In the genomic region with DNA sequence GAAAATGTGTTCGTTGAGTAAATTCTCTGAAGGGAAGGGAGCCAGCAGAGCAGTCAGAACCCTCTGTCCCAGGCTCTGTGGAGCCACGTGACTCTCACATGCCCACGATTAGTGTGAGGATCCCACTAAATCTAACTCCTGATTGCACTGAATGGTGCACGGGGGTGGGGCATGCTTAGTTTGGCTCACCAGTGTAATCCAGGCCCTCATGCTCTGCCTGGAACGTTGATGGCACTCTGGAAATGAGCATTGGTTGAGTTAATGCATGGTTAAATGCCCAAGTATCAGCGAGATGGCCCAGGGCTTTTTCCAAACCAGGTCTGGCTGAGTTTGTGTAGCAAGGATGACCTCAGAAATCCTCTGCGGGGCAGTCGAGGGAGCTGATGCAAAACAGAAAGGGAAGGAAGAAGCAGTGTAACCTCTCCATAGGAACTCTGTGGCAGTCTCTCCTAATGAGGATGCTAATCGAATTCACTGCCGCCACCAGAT, we compare ENCODE assay signal across 9 cellular contexts.
DNase-seq lines count a peak whose midpoint lies in the region; ATAC-seq, FAIRE-seq and TF ChIP-seq lines count a peak whose summit lies in the region.
"Had no signal": no experiment of that assay in that cellular context is flagged by ENCODE, and none has a peak within 500 bp of the region (broad histone marks: within the 10 kb centered on the region; RNA-seq: fewer than 3 reads in every experiment).

No MANE protein-coding gene starts in this region.

- H3K9me3 ChIP-seq in PC-9 (ENCODE audit: insufficient read depth, low read depth): peaks cover 7% of the 10 kb centered on the region; the same call in 1 of the 2 replicates

- no peaks in the 10 kb centered on the region for H4K20me1 ChIP-seq in PC-9 (ENCODE audit: insufficient read depth)

- H3K9me2 ChIP-seq in PC-9 (ENCODE audit: insufficient read depth): no peaks in the 10 kb centered on the region

- POLR2A ChIA-PET in PC-9 (lab: Charles Lee; ENCODE audit: unreplicated experiment): interaction anchor here (0.5 to 0.7 kb wide), 2 partner anchors 8 to 275 kb away, joined by 3 to 4 read pairs; no protein-coding TSS in a partner anchor

- BruUV-seq in PC-9 (replicated peaks; lab: Mats Ljungman, UMichigan): no TSS peak

- no peak overlapping the region for H2AFZ ChIP-seq in PC-9

- FAIRE-seq in urothelium cell line (lab: Jason Lieb, UNC): peak; percentile 35
- FAIRE-seq: endometrium had no signal

- H3K27ac ChIP-seq in PC-9: no peak overlapping the region

- ATAC-seq in HG03442 (IDR thresholded peaks at IDR 0.05; ENCODE audit: unreplicated experiment): no peak
- ATAC-seq in GM19023 (IDR thresholded peaks at IDR 0.05; ENCODE audit: unreplicated experiment): no peak

- H3K27me3 ChIP-seq in PC-9 (ENCODE audit: insufficient read depth, low read depth): no peaks in the 10 kb centered on the region

- H3K79me2 ChIP-seq in PC-9 (ENCODE audit: low read depth): no peaks in the 10 kb centered on the region

- H3K4me3 ChIP-seq in PC-9: no peak overlapping the region
- H3K4me3 ChIP-seq in fibroblast of the aortic adventitia (ENCODE audit: low read depth, low read length): no peak overlapping the region

- peak overlapping the region; percentile 63 for H3K4me2 ChIP-seq in PC-9

- peaks cover 31% of the 10 kb centered on the region for H3K4me1 ChIP-seq in PC-9 (replicated peaks; ENCODE audit: insufficient read depth)

- no peaks in the 10 kb centered on the region for H3K36me3 ChIP-seq in PC-9 (ENCODE audit: low read depth)

- DNase-seq in PC-9: no peak
- peak; percentile 15 for DNase-seq in fibroblast of the aortic adventitia (ENCODE audit: low read depth)
- peak; percentile 66 for DNase-seq in midbrain (lab: John Stamatoyannopoulos, UW)
- DNase-seq in urothelium cell line (ENCODE audit: low spot score): no peak
- no peak for DNase-seq in GM19238 (ENCODE audit: insufficient read length, low spot score)
- DNase-seq: NCI-H1105 treated with DMSO at 0.1 percent for 48 hours had no signal

- no peak for TF ChIP-seq CTCF in PC-9 (conservative IDR thresholded peaks at IDR 0.05)
- TF ChIP-seq CTCF in fibroblast of the aortic adventitia (IDR thresholded peaks at IDR 0.05; ENCODE audit: insufficient read depth, low read length): no peak

- CTCF ChIA-PET in PC-9 (lab: Charles Lee): interaction anchor here (0.9 kb wide), 1 partner anchor 52 kb away, joined by 3 read pairs; no protein-coding TSS in a partner anchor

- intact Hi-C loops in PC-9 (cut with micrococcal nuclease; ENCODE audit: unreplicated experiment): loop anchor here (5.0 kb wide), 1 partner anchor 71 kb away; no protein-coding TSS in a partner anchor

- 0 out of 2 replicates have a peak, but pooled peaks cover 6% of the 10 kb centered on the region for H3F3A ChIP-seq in PC-9 (ENCODE audit: insufficient read depth, low read depth)

Comparison
In these comparisons a context has a peak if more than half of its experiments do, and no peak if none do; other contexts are left out.
1. DNase-seq: peak in fibroblast of the aortic adventitia (single experiment) and midbrain (single experiment); none in PC-9 (0 of 2), urothelium cell line (single experiment) and GM19238 (single experiment).